ENCODE assay signal across 25 cellular contexts in genomic region chr14:32255855-32256254, GRCh38. TPM values are rescaled to one million over a fixed set of nuclear protein-coding genes. Genes with fewer than 3 reads are reported as not detected.
A peak's percentile ranks its signal among the peaks of the same experiment; 100 is the strongest.
DNase-seq lines count a peak whose midpoint lies in the region; ATAC-seq and TF ChIP-seq lines count a peak whose summit lies in the region.
"Had no signal": no experiment of that assay in that cellular context is flagged by ENCODE, and none has a peak within 500 bp of the region (broad histone marks: within the 10 kb centered on the region; RNA-seq: fewer than 3 reads in every experiment).

No MANE protein-coding gene starts in this region.

- H3K4me3 ChIP-seq in heart left ventricle (no peak overlapping the region), neuron (ENCODE audit: low read length) (no peak overlapping the region), thyroid gland (replicated peaks in 1 of 3) (no peak overlapping the region)
- H3K4me3 ChIP-seq: body of pancreas, HAP-1, SK-N-MC had no signal

- peak overlapping the region in 3 of 5 experiments; percentile 52 to 75 (median 71) for H3K27ac Mint-ChIP-seq in brain
- H3K27ac Mint-ChIP-seq: activated naive CD8-positive, alpha-beta T cell treated with anti-CD3 and anti-CD28 coated beads for 36 hours; activated T-helper 17 cell treated with anti-CD3 and anti-CD28 coated beads, Interleukin-2, amount 50 U/mL, for 72 hours; CD4-positive, alpha-beta memory T cell; T-helper 2 cell treated with Interferon-gamma antibody and Interleukin-4, amounts not matched to agents 5 μg/mL and 100 μg/mL, for 36 hours had no signal

- TF ChIP-seq CTCF in brain (conservative IDR thresholded peaks at IDR 0.05), result no peak
- no peak for TF ChIP-seq CTCF in heart left ventricle (IDR thresholded peaks at IDR 0.05)
- no peak for TF ChIP-seq CTCF in thyroid gland (IDR thresholded peaks at IDR 0.05)

- H3K4me1 Mint-ChIP-seq in brain, result peaks cover 36% of the 10 kb centered on the region

- peak overlapping the region; percentile 52 for H2AFZ ChIP-seq in neuron (ENCODE audit: low read depth, low read length)

- H3K27me3 Mint-ChIP-seq in brain, result no peaks in the 10 kb centered on the region
- H3K27me3 Mint-ChIP-seq: activated naive CD8-positive, alpha-beta T cell treated with anti-CD3 and anti-CD28 coated beads for 36 hours; activated T-helper 17 cell treated with anti-CD3 and anti-CD28 coated beads, Interleukin-2, amount 50 U/mL, for 72 hours had no signal

- H3K27me3 ChIP-seq in heart left ventricle (no peaks in the 10 kb centered on the region), neuron (ENCODE audit: insufficient read depth, low read length) (no peaks in the 10 kb centered on the region), thyroid gland (no peaks in the 10 kb centered on the region)
- H3K27me3 ChIP-seq: body of pancreas had no signal

- intact Hi-C loops in heart left ventricle (cut with DNase I) (loop anchor here in 6 of 10 donors (1.0 to 10.0 kb wide), 8 partner anchors 181 to 745 kb away; no protein-coding TSS in a partner anchor), thyroid gland (cut with DNase I) (loop anchor here (10.0 kb wide), 3 partner anchors 51 to 321 kb away; partner anchors contain the start of genes RNU6-7 and RNU6-8)

- H3K27ac ChIP-seq in heart left ventricle (peak overlapping the region in 10 of 12 donors; percentile 32 to 79 (median 52)), thyroid gland (peak overlapping the region; percentile 70 to 75 (median 70))
- H3K27ac ChIP-seq: SK-N-MC had no signal

- no peak overlapping the region for H3K4me3 Mint-ChIP-seq in brain
- H3K4me3 Mint-ChIP-seq: activated naive CD8-positive, alpha-beta T cell treated with anti-CD3 and anti-CD28 coated beads for 36 hours; activated T-helper 17 cell treated with anti-CD3 and anti-CD28 coated beads, Interleukin-2, amount 50 U/mL, for 72 hours; CD4-positive, alpha-beta memory T cell; T-helper 2 cell treated with Interferon-gamma antibody and Interleukin-4, amounts not matched to agents 5 μg/mL and 100 μg/mL, for 36 hours had no signal

- H3K36me3 Mint-ChIP-seq in brain, result no peaks in the 10 kb centered on the region
- H3K36me3 Mint-ChIP-seq: activated naive CD8-positive, alpha-beta T cell treated with anti-CD3 and anti-CD28 coated beads for 36 hours; CD4-positive, alpha-beta memory T cell had no signal

- H3K9me3 Mint-ChIP-seq in brain, result peaks cover 0 to 1% (median 0%) of the 10 kb centered on the region in 5 experiments
- H3K9me3 Mint-ChIP-seq: activated naive CD8-positive, alpha-beta T cell treated with anti-CD3 and anti-CD28 coated beads for 36 hours; activated T-helper 17 cell treated with anti-CD3 and anti-CD28 coated beads, Interleukin-2, amount 50 U/mL, for 72 hours; CD4-positive, alpha-beta memory T cell; T-helper 2 cell treated with Interferon-gamma antibody and Interleukin-4, amounts not matched to agents 5 μg/mL and 100 μg/mL, for 36 hours had no signal

- TF ChIP-seq POLR2A in heart left ventricle (IDR thresholded peaks at IDR 0.05) (no peak), thyroid gland (IDR thresholded peaks at IDR 0.05) (no peak)

- H3K36me3 ChIP-seq in heart left ventricle, result no peaks in the 10 kb centered on the region
- no peaks in the 10 kb centered on the region for H3K36me3 ChIP-seq in neuron (ENCODE audit: insufficient read depth, low read length)
- H3K36me3 ChIP-seq in thyroid gland, result no peaks in the 10 kb centered on the region
- H3K36me3 ChIP-seq: HAP-1 had no signal

- H3K4me1 ChIP-seq in heart left ventricle, result peaks cover 0 to 47% (median 14%) of the 10 kb centered on the region in 12 donors
- peaks cover 17% of the 10 kb centered on the region for H3K4me1 ChIP-seq in neuron (ENCODE audit: insufficient read depth, low read length)
- H3K4me1 ChIP-seq in thyroid gland, result peaks cover 21 to 35% of the 10 kb centered on the region in 2 donors

- DNase-seq in heart left ventricle (no peak), thyroid gland (no peak), NCI-H1694 (lab: John Stamatoyannopoulos, UW) (no peak), NAMALWA (ENCODE audit: low spot score) (no peak), EL (no peak)
- DNase-seq: activated naive CD8-positive, alpha-beta T cell treated with anti-CD3 and anti-CD28 coated beads for 36 hours; body of pancreas; CD4-positive, alpha-beta memory T cell; cortex of kidney; DMS153; GDM1; NCI-H1417; NCI-H510A treated with DMSO at 0.1 percent for 48 hours; stimulated activated CD4-positive, alpha-beta T cell treated with anti-CD3 and anti-CD28 coated beads, Interleukin-15, amount 100 ng/mL, for 24 hours; stimulated activated CD8-positive, alpha-beta memory T cell treated with anti-CD3 and anti-CD28 coated beads, Interleukin-4, amount 100 ng/mL, for 48 hours had no signal

- ATAC-seq in heart left ventricle, result peak in 1 of 4 donors; percentile 13
- no peak for ATAC-seq in HG02973 (IDR thresholded peaks at IDR 0.05; ENCODE audit: unreplicated experiment)

- H3K9me3 ChIP-seq in heart left ventricle (no peaks in the 10 kb centered on the region), neuron (ENCODE audit: low read length) (no peaks in the 10 kb centered on the region), thyroid gland (no peaks in the 10 kb centered on the region)
- H3K9me3 ChIP-seq: body of pancreas, HAP-1 had no signal

RNA-seq across cellular contexts. Expression of gene RNU6-8, which starts 52.8 kb away (rescaled TPM):
- polyA plus RNA-seq in brain (ENCODE audit: insufficient read depth, low read depth, low replicate concordance), result not detected
- total RNA-seq in heart left ventricle, result not detected
- polyA plus RNA-seq in heart left ventricle, result not detected
- not detected for total RNA-seq in thyroid gland
- total RNA-seq: activated naive CD8-positive, alpha-beta T cell treated with anti-CD3 and anti-CD28 coated beads for 36 hours; activated T-helper 17 cell treated with anti-CD3 and anti-CD28 coated beads, Interleukin-2, amount 50 U/mL, for 72 hours; body of pancreas; CD4-positive, alpha-beta memory T cell; IMR-90; left lobe of liver; mononuclear cell had no signal
- polyA plus RNA-seq: CD4-positive, alpha-beta memory T cell; IMR-90 had no signal

RNA-seq across cellular contexts. Expression of gene RNU6-7, which starts 54.0 kb away (rescaled TPM):
- polyA plus RNA-seq in brain (ENCODE audit: insufficient read depth, low read depth, low replicate concordance) (not detected), heart left ventricle (not detected)
- total RNA-seq in heart left ventricle (not detected), thyroid gland (not detected)
- total RNA-seq: activated naive CD8-positive, alpha-beta T cell treated with anti-CD3 and anti-CD28 coated beads for 36 hours; activated T-helper 17 cell treated with anti-CD3 and anti-CD28 coated beads, Interleukin-2, amount 50 U/mL, for 72 hours; body of pancreas; CD4-positive, alpha-beta memory T cell; IMR-90; left lobe of liver; mononuclear cell had no signal
- polyA plus RNA-seq: CD4-positive, alpha-beta memory T cell; IMR-90 had no signal
